1 cellular context compared by ENCODE assay signal in the genomic region with DNA sequence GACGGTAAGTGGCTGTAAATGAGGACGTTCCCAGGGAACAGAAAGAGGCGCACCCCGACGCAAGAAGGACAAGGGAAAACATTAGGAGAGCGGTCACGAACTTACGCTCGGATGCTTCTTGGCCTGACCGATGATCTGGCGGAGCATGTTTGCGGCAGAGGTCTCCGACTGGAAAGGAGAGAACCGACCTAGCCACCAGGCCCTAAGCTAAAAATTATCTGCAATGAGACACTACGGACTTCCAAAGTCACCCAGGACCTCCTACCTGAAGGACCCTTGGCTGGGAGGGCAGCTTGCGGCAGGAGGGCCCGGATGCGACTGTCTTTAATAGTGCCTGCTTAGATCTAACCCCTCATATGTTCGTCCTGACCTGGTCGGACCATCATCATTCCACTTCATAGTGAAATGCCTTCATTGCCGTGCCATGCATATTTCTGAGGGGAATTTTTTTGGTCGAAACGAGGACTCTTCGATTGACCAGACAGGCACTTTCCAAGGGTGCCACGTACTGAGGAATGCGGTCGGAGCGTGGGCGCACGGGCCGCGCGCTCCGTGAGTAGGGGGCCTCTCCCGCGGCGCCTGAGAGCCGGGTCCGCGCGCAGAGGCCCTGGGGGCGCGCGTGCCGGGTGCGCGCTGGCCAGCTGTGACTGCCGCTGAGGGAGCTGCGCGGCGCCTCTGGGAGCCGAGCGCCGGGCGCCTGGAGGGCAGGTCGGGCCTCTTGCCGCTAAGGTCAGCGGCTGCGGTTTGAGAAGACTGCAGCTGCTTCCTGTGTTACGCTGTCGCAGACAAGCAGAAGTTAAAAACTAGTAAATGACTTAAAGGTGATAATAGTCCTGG.
TF ChIP-seq lines count a peak whose summit lies in the region.

No MANE protein-coding gene starts in this region.

TF ChIP-seq in IMR-90, 13 proteins besides CTCF, POLR2A, EP300 and RAD21 (continued from another document):
- TF ChIP-seq CEBPB (IDR thresholded peaks at IDR 0.05; ENCODE audit: low read depth, low read length) (no peak), RCOR1 (IDR thresholded peaks at IDR 0.05; ENCODE audit: insufficient replicate concordance, low read length) (peak; percentile 85), FOS (IDR thresholded peaks at IDR 0.05; ENCODE audit: low read depth, low read length) (no peak), MAFK (IDR thresholded peaks at IDR 0.05; ENCODE audit: low read depth, low read length) (peak; percentile 3; the same call in 1 of the 2 replicates), MXI1 (IDR thresholded peaks at IDR 0.05; ENCODE audit: borderline replicate concordance, low read depth, low read length) (peak; percentile 64; the same call in 1 of the 2 replicates), SMC3 (IDR thresholded peaks at IDR 0.05; ENCODE audit: low read depth, low read length) (no peak), RFX5 (IDR thresholded peaks at IDR 0.05; ENCODE audit: low read depth, low read length) (no peak), MAZ (IDR thresholded peaks at IDR 0.05; ENCODE audit: borderline replicate concordance, low read depth, low read length) (peak; percentile 92; the same call in 1 of the 2 replicates)
- TF ChIP-seq, protein P1, sequence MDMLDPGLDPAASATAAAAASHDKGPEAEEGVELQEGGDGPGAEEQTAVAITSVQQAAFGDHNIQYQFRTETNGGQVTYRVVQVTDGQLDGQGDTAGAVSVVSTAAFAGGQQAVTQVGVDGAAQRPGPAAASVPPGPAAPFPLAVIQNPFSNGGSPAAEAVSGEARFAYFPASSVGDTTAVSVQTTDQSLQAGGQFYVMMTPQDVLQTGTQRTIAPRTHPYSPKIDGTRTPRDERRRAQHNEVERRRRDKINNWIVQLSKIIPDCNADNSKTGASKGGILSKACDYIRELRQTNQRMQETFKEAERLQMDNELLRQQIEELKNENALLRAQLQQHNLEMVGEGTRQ (IDR thresholded peaks at IDR 0.05; ENCODE audit: low read depth, low read length): peak; percentile 40; the same call in 1 of the 2 replicates
TF ChIP-seq in IMR-90: peak in this region for 6.
